ENCODE assay signal across 1 cellular context in genomic region chr11:819129-819931, GRCh38.
TF ChIP-seq lines count a peak whose summit lies in the region.

No MANE protein-coding gene starts in this region.

TF ChIP-seq in HepG2, 621 proteins besides CTCF, POLR2A, EP300 and RAD21 (continued from another document):
- TF ChIP-seq ZNF142 (CRISPR knock-in tag; IDR thresholded peaks at IDR 0.05) = peak; percentile 76; the same call in 1 of the 2 replicates
- peak; percentile 56 for TF ChIP-seq ZSCAN25 (CRISPR knock-in tag; IDR thresholded peaks at IDR 0.05)
- TF ChIP-seq MYPOP (CRISPR knock-in tag; IDR thresholded peaks at IDR 0.05) = peak; percentile 3; the same call in 1 of the 2 replicates
- TF ChIP-seq MED1 (CRISPR knock-in tag; IDR thresholded peaks at IDR 0.05) = 0 out of 2 replicates have a peak, but pooled peaks have one; percentile 20
- 0 out of 4 replicates have a peak, but pooled peaks of 1 of the 2 experiments have one; percentile 36 for TF ChIP-seq NR2F1 (CRISPR knock-in tag; IDR thresholded peaks at IDR 0.05)
- TF ChIP-seq THRA (CRISPR knock-in tag; IDR thresholded peaks at IDR 0.05; ENCODE audit: borderline replicate concordance) = no peak; the same call in 1 of the 2 replicates
- TF ChIP-seq ZBTB3 (CRISPR knock-in tag; IDR thresholded peaks at IDR 0.05; ENCODE audit: borderline replicate concordance, low read depth) = no peak; the same call in 1 of the 2 replicates
- TF ChIP-seq STAG1 (CRISPR knock-in tag; IDR thresholded peaks at IDR 0.05) = no peak
- TF ChIP-seq BCL3 (CRISPR knock-in tag; IDR thresholded peaks at IDR 0.05) = peak; percentile 67; the same call in 1 of the 2 replicates
- 0 out of 2 replicates have a peak, but pooled peaks have one; percentile 6 for TF ChIP-seq FOXA3 (CRISPR knock-in tag; IDR thresholded peaks at IDR 0.05)
- TF ChIP-seq ZNF503 (CRISPR knock-in tag; IDR thresholded peaks at IDR 0.05) = no peak
- no peak; the same call in 1 of the 2 replicates for TF ChIP-seq ZFP1 (CRISPR knock-in tag; IDR thresholded peaks at IDR 0.05)
- TF ChIP-seq ZMYM4 (CRISPR knock-in tag; IDR thresholded peaks at IDR 0.05) = no peak; the same call in 1 of the 2 replicates
- no peak for TF ChIP-seq MLXIP (CRISPR knock-in tag; IDR thresholded peaks at IDR 0.05; ENCODE audit: borderline replicate concordance)
- no peak for TF ChIP-seq SOX6 (IDR thresholded peaks at IDR 0.05)
- TF ChIP-seq SOX6 (CRISPR knock-in tag; IDR thresholded peaks at IDR 0.05) = peak; percentile 19; the same call in 1 of the 2 replicates
- no peak; the same call in 1 of the 2 replicates for TF ChIP-seq MAZ (IDR thresholded peaks at IDR 0.05; ENCODE audit: borderline replicate concordance, low read depth, low read length)
- TF ChIP-seq MAZ (CRISPR knock-in tag; IDR thresholded peaks at IDR 0.05; ENCODE audit: low read depth) = peak; percentile 34; the same call in 1 of the 2 replicates
- TF ChIP-seq SALL1 (CRISPR knock-in tag; IDR thresholded peaks at IDR 0.05) = peak; percentile 38; the same call in 1 of the 2 replicates
- TF ChIP-seq MXD4 (CRISPR knock-in tag; IDR thresholded peaks at IDR 0.05) = 0 out of 2 replicates have a peak, but pooled peaks have one; percentile 65
- TF ChIP-seq ARID5B (CRISPR knock-in tag; IDR thresholded peaks at IDR 0.05) = no peak
- TF ChIP-seq ZFYVE20 (CRISPR knock-in tag; IDR thresholded peaks at IDR 0.05; ENCODE audit: borderline replicate concordance, low read depth) = 0 out of 2 replicates have a peak, but pooled peaks have one; percentile 40
- peak; percentile 35 for TF ChIP-seq ZFP36L1 (CRISPR knock-in tag; IDR thresholded peaks at IDR 0.05)
- TF ChIP-seq HNRNPL (IDR thresholded peaks at IDR 0.05; ENCODE audit: low read depth, low read length) = peak; percentile 96
- no peak for TF ChIP-seq FLYWCH1 (CRISPR knock-in tag; IDR thresholded peaks at IDR 0.05)
- no peak for TF ChIP-seq HNRNPH1 (optimal IDR thresholded peaks at IDR 0.05; ENCODE audit: low read depth, low read length)
- TF ChIP-seq ZSCAN29 (CRISPR knock-in tag; conservative IDR thresholded peaks at IDR 0.05) = peak; percentile 16; the same call in 1 of the 2 replicates
- 0 out of 2 replicates have a peak, but pooled peaks have one; percentile 60 for TF ChIP-seq ZFP82 (CRISPR knock-in tag; IDR thresholded peaks at IDR 0.05; ENCODE audit: borderline replicate concordance)
- TF ChIP-seq REPIN1 (CRISPR knock-in tag; IDR thresholded peaks at IDR 0.05; ENCODE audit: borderline replicate concordance, low read depth) = peak; percentile 59; the same call in 1 of the 2 replicates
- TF ChIP-seq JDP2 (CRISPR knock-in tag; IDR thresholded peaks at IDR 0.05; ENCODE audit: borderline replicate concordance) = no peak; the same call in 1 of the 2 replicates
- TF ChIP-seq ZKSCAN8 (CRISPR knock-in tag; IDR thresholded peaks at IDR 0.05; ENCODE audit: borderline replicate concordance) = no peak
TF ChIP-seq in HepG2: peak in this region for 132.
